1 cellular context compared by ENCODE assay signal in the genomic region with DNA sequence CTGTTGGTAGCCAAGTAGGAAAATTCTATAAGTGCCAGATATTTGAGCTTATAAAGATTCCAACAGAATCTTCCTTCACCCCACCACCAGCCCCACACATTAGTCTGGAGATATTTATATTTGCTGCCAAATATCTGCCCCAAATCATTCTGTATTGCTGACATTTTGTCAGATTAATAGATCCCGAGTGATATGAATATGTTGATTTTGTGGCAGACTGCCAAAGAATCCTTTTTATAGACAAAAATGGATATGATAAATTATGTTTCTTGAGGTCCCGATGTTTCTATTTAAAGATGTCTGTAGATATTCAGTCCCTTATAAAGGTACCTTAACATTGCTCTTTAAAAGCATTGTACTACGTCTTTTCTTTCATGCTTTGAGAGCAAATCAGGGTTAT.
TF ChIP-seq lines count a peak whose summit lies in the region.

No MANE protein-coding gene starts in this region.

TF ChIP-seq in endothelial cell of umbilical vein, 7 proteins besides CTCF, POLR2A, EP300 and RAD21:
- no peak for TF ChIP-seq JUN (IDR thresholded peaks at IDR 0.05; ENCODE audit: borderline replicate concordance, insufficient read depth, insufficient read length, low read depth)
TF ChIP-seq in endothelial cell of umbilical vein: peak in this region for 0.
